24 cellular contexts compared by ENCODE assay signal in genomic region chr6:10713962-10714361, GRCh38. TPM values are rescaled to one million over a fixed set of nuclear protein-coding genes. Genes with fewer than 3 reads are reported as not detected.
"Had no signal": no experiment of that assay in that cellular context is flagged by ENCODE, and none has a peak within 500 bp of the region (broad histone marks: within the 10 kb centered on the region; RNA-seq: fewer than 3 reads in every experiment).

No MANE protein-coding gene starts in this region.

- H3K4me1 ChIP-seq: esophagus squamous epithelium, gastrocnemius medialis, left lung, tibial artery had no signal

- H3K27me3 ChIP-seq: esophagus squamous epithelium, gastrocnemius medialis, left lung, tibial artery had no signal

- H3K4me1 Mint-ChIP-seq: endodermal cell, WTC11 had no signal

- H3K9me3 Mint-ChIP-seq: activated T-cell treated with anti-CD3 and anti-CD28 coated beads, Interleukin-2, amount 50 U/mL, for 4 hours had no signal

- H3K27me3 Mint-ChIP-seq: activated CD4-positive, alpha-beta memory T cell treated with anti-CD3 and anti-CD28 coated beads, Interleukin-2, amount 10 ng/mL, durations not matched to agents 7 days and 5 days; naive thymus-derived CD4-positive, alpha-beta T cell had no signal

- ATAC-seq: activated T-cell treated with anti-CD3 and anti-CD28 coated beads, Interleukin-2, amount 50 U/mL, for 4 hours; gastrocnemius medialis; left lung; naive thymus-derived CD4-positive, alpha-beta T cell; sciatic nerve; WTC11 had no signal

- H3K4me3 Mint-ChIP-seq: activated CD4-positive, alpha-beta memory T cell treated with anti-CD3 and anti-CD28 coated beads, Interleukin-2, amount 10 ng/mL, durations not matched to agents 7 days and 5 days; activated T-cell treated with anti-CD3 and anti-CD28 coated beads, Interleukin-2, amount 50 U/mL, for 4 hours; endodermal cell; naive thymus-derived CD4-positive, alpha-beta T cell; WTC11 had no signal

- H3K4me3 ChIP-seq: esophagus squamous epithelium, gastrocnemius medialis, left lung, tibial artery had no signal

- DNase-seq: activated CD4-positive, alpha-beta memory T cell treated with anti-CD3 and anti-CD28 coated beads, Interleukin-2, amount 10 ng/mL, durations not matched to agents 7 days and 5 days; activated CD4-positive, alpha-beta T cell treated with anti-CD3 and anti-CD28 coated beads for 4 hours; activated naive CD4-positive, alpha-beta T cell treated with Interleukin-2 at 50 U/mL for 16 hours; activated T-cell treated with anti-CD3 and anti-CD28 coated beads, Interleukin-2, amount 50 U/mL, for 4 hours; amygdala; cortex of kidney; endodermal cell; esophagus squamous epithelium; gastrocnemius medialis; hippocampal formation; kidney glomerular epithelial cell; left lung; naive thymus-derived CD4-positive, alpha-beta T cell; small intestine; stimulated activated CD4-positive, alpha-beta T cell treated with anti-CD3 and anti-CD28 coated beads, Interleukin-2, amount 100 ng/mL, for 24 hours; stimulated activated naive CD4-positive, alpha-beta T cell; substantia nigra; T-helper 9 cell; tibial artery had no signal

- H3K27ac Mint-ChIP-seq: activated CD4-positive, alpha-beta memory T cell treated with anti-CD3 and anti-CD28 coated beads, Interleukin-2, amount 10 ng/mL, durations not matched to agents 7 days and 5 days; endodermal cell; WTC11 had no signal

- H3K27ac ChIP-seq: esophagus squamous epithelium, gastrocnemius medialis, left lung, tibial artery had no signal

- H3K9me3 ChIP-seq: gastrocnemius medialis, tibial artery had no signal

RNA-seq across cellular contexts. Expression of gene C6orf52, which starts 19.5 kb away (rescaled TPM):
- total RNA-seq: esophagus squamous epithelium, lung microvascular endothelial cell, osteoblast, posterior vena cava had no signal
